Comparison of ENCODE assay signal across 14 cellular contexts in the genomic region with DNA sequence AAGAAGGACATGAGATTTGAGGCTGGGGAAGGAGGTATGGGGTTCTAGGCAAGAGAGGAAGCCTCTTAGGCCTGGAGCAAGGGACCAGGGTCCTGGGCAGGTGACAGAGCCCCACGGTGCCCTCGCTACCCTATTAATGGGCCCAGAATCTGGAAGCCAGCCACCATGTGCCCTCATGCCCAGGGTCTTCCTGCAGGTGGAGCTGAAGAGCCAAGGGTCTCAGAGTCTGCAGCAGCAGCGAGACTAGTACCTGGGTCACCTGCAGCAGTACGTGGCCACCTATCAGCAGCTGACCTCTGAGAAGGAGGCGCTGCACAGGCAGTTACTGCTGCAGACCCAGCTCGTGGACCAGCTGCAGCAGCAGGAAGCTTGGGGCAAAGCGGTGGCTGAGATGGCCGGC. TPM values are rescaled to one million over a fixed set of nuclear protein-coding genes. Genes with fewer than 3 reads are reported as not detected.
"Had no signal": no experiment of that assay in that cellular context is flagged by ENCODE, and none has a peak within 500 bp of the region (broad histone marks: within the 10 kb centered on the region; RNA-seq: fewer than 3 reads in every experiment).

No MANE protein-coding gene starts in this region.

RNA-seq across cellular contexts. Expression of a gene that starts 9.4 kb away (rescaled TPM):
- total RNA-seq: activated CD4-positive, alpha-beta memory T cell treated with anti-CD3 and anti-CD28 coated beads for 36 hours; activated CD4-positive, alpha-beta T cell treated with anti-CD3 and anti-CD28 coated beads, Interleukin-2, amount 10 ng/mL, durations not matched to agents 24 days and 14 days; activated CD8-positive, alpha-beta T cell treated with anti-CD3 and anti-CD28 coated beads, Interleukin-2, amount 10 ng/mL, durations not matched to agents 7 days and 5 days; activated naive CD4-positive, alpha-beta T cell treated with anti-CD3 and anti-CD28 coated beads for 36 hours; activated naive CD8-positive, alpha-beta T cell treated with anti-CD3 and anti-CD28 coated beads for 36 hours; activated T-cell treated with anti-CD3 and anti-CD28 coated beads, Interleukin-2, amount 50 U/mL, for 4 hours; activated T-helper 1 cell treated with anti-CD3 and anti-CD28 coated beads, Interleukin-12 subunit alpha, Interleukin-12 subunit beta, Interleukin-2, Interleukin-4 antibody, amounts not matched to agents 30 ng/mL and 10 ng/mL and 1 ng/mL, durations not matched to agents 14 hours and 24 hours and 36 hours; aorta; astrocyte; body of pancreas; breast epithelium; cardiac septum; cerebellum had no signal
- polyA plus RNA-seq: adrenal gland, aorta had no signal

RNA-seq across cellular contexts. Expression of a gene that starts 22.1 kb away (rescaled TPM):
- total RNA-seq: activated CD4-positive, alpha-beta T cell treated with anti-CD3 and anti-CD28 coated beads, Interleukin-2, amount 10 ng/mL, durations not matched to agents 24 days and 14 days; adrenal gland; aorta; astrocyte; body of pancreas; breast epithelium; cardiac septum; cerebellum had no signal
- polyA plus RNA-seq: aorta had no signal
